19 cellular contexts compared by ENCODE assay signal in genomic region chr5:51278458-51279049, GRCh38.
DNase-seq lines count a peak whose midpoint lies in the region; ATAC-seq and TF ChIP-seq lines count a peak whose summit lies in the region.
"Had no signal": no experiment of that assay in that cellular context is flagged by ENCODE, and none has a peak within 500 bp of the region (broad histone marks: within the 10 kb centered on the region; RNA-seq: fewer than 3 reads in every experiment).

No MANE protein-coding gene starts in this region.

- H3K27ac ChIP-seq in GM23338 (ENCODE audit: low read depth) = peak overlapping the region; percentile 50
- H3K27ac ChIP-seq in SJCRH30 = no peak overlapping the region
- peak overlapping the region; percentile 62 for H3K27ac ChIP-seq in mesodermal cell (ENCODE audit: low read depth, low read length, severe bottlenecking)
- no peak overlapping the region for H3K27ac ChIP-seq in WERI-Rb-1
- H3K27ac ChIP-seq: A549 had no signal

- 30 to 44% methylated on average over 2 to 3 of the region's 4 CpGs for WGBS in mesodermal cell (ENCODE audit: insufficient coverage in 2 of 2), 2 experiments

- no peaks in the 10 kb centered on the region for H3K27me3 ChIP-seq in GM23338 (ENCODE audit: insufficient read depth)
- H3K27me3 ChIP-seq in SJCRH30 = no peaks in the 10 kb centered on the region
- H3K27me3 ChIP-seq in WERI-Rb-1 (ENCODE audit: insufficient read depth, low read depth, severe bottlenecking) = peaks cover 40% of the 10 kb centered on the region

- H3K36me3 Mint-ChIP-seq in GM23338 (ENCODE audit: low read depth) = no peaks in the 10 kb centered on the region
- H3K36me3 Mint-ChIP-seq: IgD-negative memory B cell had no signal

- peaks cover 1% of the 10 kb centered on the region for H3K27me3 Mint-ChIP-seq in GM23338 (ENCODE audit: insufficient read depth, low read depth, poor library complexity)
- H3K27me3 Mint-ChIP-seq: CD4-positive, CD25-positive, alpha-beta regulatory T cell; IgD-negative memory B cell had no signal

- H3K4me3 ChIP-seq in GM23338 (peak overlapping the region; percentile 9; the same call in 1 of the 2 replicates), SJCRH30 (no peak overlapping the region), fibroblast of pulmonary artery (replicated peaks; ENCODE audit: low read depth, low read length) (no peak overlapping the region), mesodermal cell (ENCODE audit: extremely low read depth, insufficient read depth, low read length, poor library complexity, severe bottlenecking) (no peak overlapping the region), WERI-Rb-1 (ENCODE audit: low read depth, low read length) (no peak overlapping the region)
- H3K4me3 ChIP-seq: A549 had no signal

- H3K36me3 ChIP-seq in GM23338 (ENCODE audit: insufficient read depth) (no peaks in the 10 kb centered on the region), SJCRH30 (no peaks in the 10 kb centered on the region), mesodermal cell (ENCODE audit: control insufficient read depth, insufficient read depth, low read length) (no peaks in the 10 kb centered on the region), WERI-Rb-1 (no peaks in the 10 kb centered on the region)

- H3K4me1 ChIP-seq in GM23338 (ENCODE audit: insufficient read depth) (peaks cover 32% of the 10 kb centered on the region), SJCRH30 (no peaks in the 10 kb centered on the region), mesodermal cell (ENCODE audit: control insufficient read depth, insufficient read depth, low read length, poor library complexity, severe bottlenecking) (no peaks in the 10 kb centered on the region)
- H3K4me1 ChIP-seq: A549 had no signal

- H3K9me2 ChIP-seq in GM23338 (ENCODE audit: insufficient read depth) = 0 out of 2 replicates have a peak, but pooled peaks cover 3% of the 10 kb centered on the region

- H3K4me1 Mint-ChIP-seq in GM23338 = peaks cover 34% of the 10 kb centered on the region
- H3K4me1 Mint-ChIP-seq: CD4-positive, CD25-positive, alpha-beta regulatory T cell; IgD-negative memory B cell had no signal

- H3K27ac Mint-ChIP-seq in GM23338 = peak overlapping the region; percentile 80
- H3K27ac Mint-ChIP-seq: CD4-positive, CD25-positive, alpha-beta regulatory T cell; IgD-negative memory B cell had no signal

- H3K9me3 ChIP-seq in SJCRH30 (replicated peaks) (no peaks in the 10 kb centered on the region), mesodermal cell (ENCODE audit: control insufficient read depth, low read length) (no peaks in the 10 kb centered on the region), WERI-Rb-1 (ENCODE audit: severe bottlenecking) (no peaks in the 10 kb centered on the region)
- H3K9me3 ChIP-seq: A549 had no signal

- H3K79me2 ChIP-seq in GM23338 (replicated peaks; ENCODE audit: insufficient read depth) = no peaks in the 10 kb centered on the region

- peak overlapping the region; percentile 50 for H3K4me2 ChIP-seq in GM23338
- H3K4me2 ChIP-seq: A549 had no signal

- no peaks in the 10 kb centered on the region for H3K9me3 Mint-ChIP-seq in GM23338

- DNase-seq in GM23338 (ENCODE audit: low spot score) = peak; percentile 49
- DNase-seq in SJCRH30 = peak; percentile 3 to 14
- DNase-seq in fibroblast of pulmonary artery (ENCODE audit: low read depth) = peak; percentile 3
- DNase-seq in NCI-H2227 (lab: John Stamatoyannopoulos, UW; ENCODE audit: unreplicated experiment) = no peak
- no peak for DNase-seq in HK-2 (ENCODE audit: unreplicated experiment)
- no peak for DNase-seq in SW480 (ENCODE audit: low spot score)
- DNase-seq in WERI-Rb-1 = no peak
- DNase-seq: AML-193; CD4-positive, CD25-positive, alpha-beta regulatory T cell; DND-41; GF-D8; NCI-H187 treated with DMSO at 0.1 percent for 48 hours; NCI-H2171; NCI-H524 treated with DMSO at 0.1 percent for 48 hours; OCI-M1; RPMI8226 had no signal

- peak overlapping the region; percentile 0; the same call in 1 of the 2 replicates for H2AFZ ChIP-seq in GM23338

- H3K4me3 Mint-ChIP-seq in GM23338 = peak overlapping the region; percentile 12; the same call in 1 of the 3 replicates
- H3K4me3 Mint-ChIP-seq: CD4-positive, CD25-positive, alpha-beta regulatory T cell; IgD-negative memory B cell had no signal

- peak; percentile 86 for ATAC-seq in GM23338
- ATAC-seq: A549 had no signal

- TF ChIP-seq CTCF in GM23338 (conservative IDR thresholded peaks at IDR 0.05; ENCODE audit: low read depth in 2 of 2) (no peak), fibroblast of pulmonary artery (IDR thresholded peaks at IDR 0.05; ENCODE audit: low read length, missing control alignments) (no peak), WERI-Rb-1 (IDR thresholded peaks at IDR 0.05; ENCODE audit: low read depth, low read length) (no peak)

- H3F3A ChIP-seq in GM23338 (replicated peaks; ENCODE audit: low read depth) = no peaks in the 10 kb centered on the region

- no peaks in the 10 kb centered on the region for H4K20me1 ChIP-seq in GM23338 (replicated peaks; ENCODE audit: insufficient read depth)

TF ChIP-seq in GM23338, 12 proteins besides CTCF, POLR2A, EP300 and RAD21:
- TF ChIP-seq CREB1 (CRISPR knock-in tag; IDR thresholded peaks at IDR 0.05; ENCODE audit: low read depth) = 0 out of 2 replicates have a peak, but pooled peaks have one; percentile 7
- peak; percentile 96 for TF ChIP-seq ZNF462 (CRISPR knock-in tag; IDR thresholded peaks at IDR 0.05)
- no peak for TF ChIP-seq POLR2AphosphoS5 (IDR thresholded peaks at IDR 0.05; ENCODE audit: low read depth)

Comparison
In these comparisons a context has a peak if more than half of its experiments do, and no peak if none do; other contexts are left out.
1. DNase-seq: peak in GM23338 (single experiment), SJCRH30 (2 of 2) and fibroblast of pulmonary artery (single experiment); none in NCI-H2227 (single experiment), HK-2 (single experiment), SW480 (single experiment) and WERI-Rb-1 (single experiment).
2. H3K27ac ChIP-seq: peak in GM23338 (single experiment) and mesodermal cell (single experiment); none in SJCRH30 (single experiment) and WERI-Rb-1 (single experiment).